ENCODE assay signal across 7 cellular contexts in genomic region chr17:16652847-16653366, GRCh38. TPM values are rescaled to one million over a fixed set of nuclear protein-coding genes. Genes with fewer than 3 reads are reported as not detected.
DNase-seq lines count a peak whose midpoint lies in the region; ATAC-seq and TF ChIP-seq lines count a peak whose summit lies in the region.

No MANE protein-coding gene starts in this region.

- peak overlapping the region; percentile 86 for H3K4me3 Mint-ChIP-seq in chondrocyte (ENCODE audit: unreplicated experiment)

- no peak overlapping the region for H3K18ac ChIP-seq in mesendoderm (ENCODE audit: low read length)

- H2BK15ac ChIP-seq in mesendoderm (replicated peaks; ENCODE audit: low read depth): no peak overlapping the region

- no peak for TF ChIP-seq CTCF in chondrocyte (IDR thresholded peaks at IDR 0.05)

- no peak overlapping the region for H2BK5ac ChIP-seq in mesendoderm (ENCODE audit: low read length)

- H3K27me3 ChIP-seq in mesendoderm (ENCODE audit: insufficient read depth, low read length, poor library complexity) (no peaks in the 10 kb centered on the region), aorta (ENCODE audit: control insufficient read depth in 1 of 2, insufficient read depth in 2 of 2, low read length in 1 of 2) (no peaks in the 10 kb centered on the region)

- H3K9ac ChIP-seq in mesendoderm (ENCODE audit: low read length): peak overlapping the region; percentile 87

- H3K27ac ChIP-seq in mesendoderm (ENCODE audit: low read depth, low read length) (peak overlapping the region; percentile 74), aorta (ENCODE audit: low read depth in 1 of 2, low read length in 2 of 2) (peak overlapping the region; percentile 48 to 88)

- no peaks in the 10 kb centered on the region for H3K9me3 ChIP-seq in aorta (ENCODE audit: control insufficient read depth, low read length)

- H4K8ac ChIP-seq in mesendoderm (ENCODE audit: low read depth, low read length): no peak overlapping the region

- peak; percentile 4 for DNase-seq in NAMALWA (ENCODE audit: low spot score)
- DNase-seq in chondrocyte (ENCODE audit: low spot score): no peak
- DNase-seq in mesendoderm: peak; percentile 9
- no peak for DNase-seq in aorta
- no peak for DNase-seq in NCI-H524 (lab: John Stamatoyannopoulos, UW)
- no peak for DNase-seq in ACHN

- ATAC-seq in GM19455 (IDR thresholded peaks at IDR 0.05; ENCODE audit: unreplicated experiment) (peak; percentile 26), aorta (ENCODE audit: low FRiP score) (no peak)

- H3K4ac ChIP-seq in mesendoderm (ENCODE audit: low read depth, low read length): peak overlapping the region; percentile 38

- H3K27me3 Mint-ChIP-seq in chondrocyte (ENCODE audit: low read depth): peaks cover 1% of the 10 kb centered on the region

- H2BK120ac ChIP-seq in mesendoderm (ENCODE audit: low read depth, low read length): no peak overlapping the region

- no peaks in the 10 kb centered on the region for H3K79me2 ChIP-seq in mesendoderm (ENCODE audit: control insufficient read depth, insufficient read depth, low read length)

- peaks cover 4% of the 10 kb centered on the region for H3K36me3 Mint-ChIP-seq in chondrocyte (ENCODE audit: low read depth)

- H3K4me1 ChIP-seq in mesendoderm (ENCODE audit: control insufficient read depth, low read depth, low read length) (peaks cover 2% of the 10 kb centered on the region), aorta (ENCODE audit: control insufficient read depth in 1 of 2, insufficient read depth in 2 of 2, low read length in 2 of 2) (no peaks in the 10 kb centered on the region)

- no peak overlapping the region for H2AK5ac ChIP-seq in mesendoderm (ENCODE audit: low read length)

- H3K23ac ChIP-seq in mesendoderm (ENCODE audit: low read length): no peak overlapping the region

- H3K9me3 Mint-ChIP-seq in chondrocyte (ENCODE audit: low read depth): no peaks in the 10 kb centered on the region

- peak overlapping the region; percentile 68 for H3K4me3 ChIP-seq in mesendoderm (ENCODE audit: low read length)
- peak overlapping the region; percentile 70 to 79 for H3K4me3 ChIP-seq in aorta (ENCODE audit: low read length in 2 of 2)

- intact Hi-C loops in aorta (cut with DNase I): no loop called here

- peaks cover 14% of the 10 kb centered on the region for H3K4me1 Mint-ChIP-seq in chondrocyte (ENCODE audit: low read depth)

- H4K5ac ChIP-seq in mesendoderm (ENCODE audit: low read length): no peak overlapping the region

- peak overlapping the region; percentile 87 for H3K27ac Mint-ChIP-seq in chondrocyte (ENCODE audit: unreplicated experiment)

- peak overlapping the region; percentile 52 for H3K4me2 ChIP-seq in mesendoderm (ENCODE audit: low read length)

- H3K79me1 ChIP-seq in mesendoderm (ENCODE audit: low read length): no peaks in the 10 kb centered on the region

- H3K36me3 ChIP-seq in mesendoderm (ENCODE audit: control insufficient read depth, insufficient read depth, low read length) (no peaks in the 10 kb centered on the region), aorta (ENCODE audit: control insufficient read depth in 1 of 2, insufficient read depth in 2 of 2, low read length in 1 of 2) (no peaks in the 10 kb centered on the region)

- in situ Hi-C loops in ACHN (cut with HindIII; ENCODE audit: low pct_ligation_motif_present, low pct_unique_long_range_greater_than_20kb, low sequenced_read_pairs): no loop called here

- H3K56ac ChIP-seq in mesendoderm (ENCODE audit: low read length): peak overlapping the region; percentile 91

- WGBS in mesendoderm (ENCODE audit: extremely low coverage, insufficient coverage, low lambda C conversion rate): no CpG with 5 or more reads among the region's 8 CpGs
- 7 to 8% methylated on average over 7 to 8 of the region's 8 CpGs for WGBS in aorta, 2 donors

RNA-seq across cellular contexts. Expression of gene ZNF624, which starts 0.7 kb away (rescaled TPM):
- total RNA-seq in chondrocyte (7.3 to 9.4 TPM (median 8.0 TPM) in 3 replicates), aorta (1 to 10 TPM; 3.4 to 7.6 TPM)
- 1.3 TPM for polyA plus RNA-seq in mesendoderm (2013, experiment 1 of 2)
- 1.1 TPM for polyA plus RNA-seq in mesendoderm (2013, experiment 2 of 2)
- polyA plus RNA-seq in aorta: 1 to 10 TPM; 1.0 to 2.1 TPM

RNA-seq across cellular contexts. Expression of gene CCDC144A, which starts 37.1 kb away (rescaled TPM):
- 0.56 to 1.1 TPM (median 0.82 TPM) in 3 replicates for total RNA-seq in chondrocyte
- 0.24 TPM for polyA plus RNA-seq in mesendoderm (2013, experiment 1 of 2)
- polyA plus RNA-seq in mesendoderm (2013, experiment 2 of 2): 0.31 TPM
- 10 to 100 TPM in 1 of 2 donors, 1 to 10 TPM in 1; 2.5 to 18.6 TPM for total RNA-seq in aorta
- polyA plus RNA-seq in aorta: 1 to 10 TPM in 1 of 2 donors, not detected in 1; 3.2 TPM

Comparison
In these comparisons a context has a peak if more than half of its experiments do, and no peak if none do; other contexts are left out.
1. DNase-seq: peak in NAMALWA (single experiment) and mesendoderm (single experiment); none in chondrocyte (single experiment), aorta (0 of 2), NCI-H524 (0 of 2) and ACHN (single experiment).